2 cellular contexts compared by ENCODE assay signal in the genomic region with DNA sequence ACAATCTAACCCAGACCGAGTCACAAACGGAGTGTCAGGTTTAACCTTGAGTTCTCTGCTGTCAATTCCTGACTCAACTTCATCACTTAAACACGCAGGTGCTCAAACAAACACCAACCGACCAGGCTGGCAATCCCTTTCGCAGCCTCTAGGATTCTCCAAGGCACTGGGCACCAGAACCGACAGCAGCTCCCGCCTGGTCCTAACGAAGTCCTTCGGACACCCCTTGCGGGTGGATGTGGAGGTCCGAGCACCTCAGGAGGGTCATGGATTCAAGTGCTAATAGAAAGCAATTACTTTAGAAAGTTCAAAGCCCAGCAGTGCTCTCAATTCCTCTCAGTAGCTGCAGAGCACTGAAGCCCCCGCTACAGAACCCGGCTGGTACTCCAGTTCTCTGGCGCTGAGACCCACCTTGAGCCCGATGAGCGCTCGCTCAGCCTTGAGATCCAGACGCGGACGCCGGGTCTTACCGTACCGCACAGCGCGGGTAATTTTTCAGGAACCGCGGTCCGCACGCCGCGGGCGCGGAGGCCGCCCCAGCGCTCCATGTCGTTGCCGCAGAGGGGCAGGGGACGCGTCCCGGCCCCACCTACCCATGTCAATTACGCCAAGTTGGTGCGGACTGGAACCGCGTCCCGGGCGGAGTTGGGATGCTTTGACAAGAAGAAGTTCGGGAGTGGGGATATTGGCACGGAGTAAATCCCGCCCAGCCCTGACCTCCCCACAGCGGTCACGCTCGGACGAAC.
TF ChIP-seq lines count a peak whose summit lies in the region.

No MANE protein-coding gene starts in this region.

TF ChIP-seq in HCT116, 20 proteins besides CTCF, POLR2A, EP300 and RAD21:
- TF ChIP-seq EGR1 (IDR thresholded peaks at IDR 0.05; ENCODE audit: low read depth) (no peak), YY1 (IDR thresholded peaks at IDR 0.05; ENCODE audit: extremely low read depth, insufficient replicate concordance, low read depth, low read length) (peak; percentile 23), ZNF274 (IDR thresholded peaks at IDR 0.05; ENCODE audit: low read depth, low read length) (no peak), SIN3A (IDR thresholded peaks at IDR 0.05; ENCODE audit: low read depth) (no peak), SRF (IDR thresholded peaks at IDR 0.05; ENCODE audit: low read depth) (no peak), JUND (IDR thresholded peaks at IDR 0.05) (no peak), CBX3 (IDR thresholded peaks at IDR 0.05; ENCODE audit: low read depth) (no peak)
- TF ChIP-seq, protein P1, sequence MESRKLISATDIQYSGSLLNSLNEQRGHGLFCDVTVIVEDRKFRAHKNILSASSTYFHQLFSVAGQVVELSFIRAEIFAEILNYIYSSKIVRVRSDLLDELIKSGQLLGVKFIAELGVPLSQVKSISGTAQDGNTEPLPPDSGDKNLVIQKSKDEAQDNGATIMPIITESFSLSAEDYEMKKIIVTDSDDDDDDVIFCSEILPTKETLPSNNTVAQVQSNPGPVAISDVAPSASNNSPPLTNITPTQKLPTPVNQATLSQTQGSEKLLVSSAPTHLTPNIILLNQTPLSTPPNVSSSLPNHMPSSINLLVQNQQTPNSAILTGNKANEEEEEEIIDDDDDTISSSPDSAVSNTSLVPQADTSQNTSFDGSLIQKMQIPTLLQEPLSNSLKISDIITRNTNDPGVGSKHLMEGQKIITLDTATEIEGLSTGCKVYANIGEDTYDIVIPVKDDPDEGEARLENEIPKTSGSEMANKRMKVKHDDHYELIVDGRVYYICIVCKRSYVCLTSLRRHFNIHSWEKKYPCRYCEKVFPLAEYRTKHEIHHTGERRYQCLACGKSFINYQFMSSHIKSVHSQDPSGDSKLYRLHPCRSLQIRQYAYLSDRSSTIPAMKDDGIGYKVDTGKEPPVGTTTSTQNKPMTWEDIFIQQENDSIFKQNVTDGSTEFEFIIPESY (IDR thresholded peaks at IDR 0.05; ENCODE audit: extremely low read depth, insufficient replicate concordance, low read length) = no peak

TF ChIP-seq in GM12878, 131 proteins besides CTCF, POLR2A, EP300 and RAD21:
- TF ChIP-seq SMC3 (IDR thresholded peaks at IDR 0.05; ENCODE audit: borderline replicate concordance, low read length) (peak; percentile 23; the same call in 1 of the 2 replicates), NFIC (IDR thresholded peaks at IDR 0.05; ENCODE audit: low read depth, low read length) (no peak), RELA (IDR thresholded peaks at IDR 0.05; ENCODE audit: borderline replicate concordance, partially characterized antibody) (no peak), HDAC2 (IDR thresholded peaks at IDR 0.05) (no peak), TCF3 (IDR thresholded peaks at IDR 0.05; ENCODE audit: borderline replicate concordance, insufficient read depth, low read depth, low read length) (no peak), CBX5 (IDR thresholded peaks at IDR 0.05; ENCODE audit: low read depth) (0 out of 2 replicates have a peak, but pooled peaks have one; percentile 56), CHD1 (IDR thresholded peaks at IDR 0.05; ENCODE audit: low read depth, low read length) (peak; percentile 43; the same call in 1 of the 2 replicates), LARP7 (IDR thresholded peaks at IDR 0.05) (peak; percentile 55; the same call in 1 of the 2 replicates), PML (IDR thresholded peaks at IDR 0.05; ENCODE audit: low read length) (0 out of 2 replicates have a peak, but pooled peaks have one; percentile 8), BRCA1 (IDR thresholded peaks at IDR 0.05; ENCODE audit: low read depth, low read length) (no peak), KAT2A (conservative IDR thresholded peaks at IDR 0.05; ENCODE audit: control insufficient read depth, low read depth, low read length) (no peak), SMAD5 (IDR thresholded peaks at IDR 0.05; ENCODE audit: low read depth) (no peak), MXI1 (IDR thresholded peaks at IDR 0.05; ENCODE audit: low read depth, low read length) (no peak), SREBF2 (IDR thresholded peaks at IDR 0.05; ENCODE audit: low read length) (no peak), BHLHE40 (IDR thresholded peaks at IDR 0.05; ENCODE audit: borderline replicate concordance in 1 of 2, low read depth in 2 of 2, low read length in 1 of 2) (no peak), SMARCA5 (IDR thresholded peaks at IDR 0.05) (no peak), IKZF2 (IDR thresholded peaks at IDR 0.05) (no peak), SUZ12 (IDR thresholded peaks at IDR 0.05; ENCODE audit: unreplicated experiment) (no peak), JUNB (IDR thresholded peaks at IDR 0.05) (no peak), ZNF217 (IDR thresholded peaks at IDR 0.05) (no peak), FOXM1 (IDR thresholded peaks at IDR 0.05; ENCODE audit: low read depth, low read length) (no peak), GATAD2B (conservative IDR thresholded peaks at IDR 0.05; ENCODE audit: low read depth) (0 out of 2 replicates have a peak, but pooled peaks have one; percentile 19)
- TF ChIP-seq, protein P1 (IDR thresholded peaks at IDR 0.05) = no peak
- TF ChIP-seq, protein P2, sequence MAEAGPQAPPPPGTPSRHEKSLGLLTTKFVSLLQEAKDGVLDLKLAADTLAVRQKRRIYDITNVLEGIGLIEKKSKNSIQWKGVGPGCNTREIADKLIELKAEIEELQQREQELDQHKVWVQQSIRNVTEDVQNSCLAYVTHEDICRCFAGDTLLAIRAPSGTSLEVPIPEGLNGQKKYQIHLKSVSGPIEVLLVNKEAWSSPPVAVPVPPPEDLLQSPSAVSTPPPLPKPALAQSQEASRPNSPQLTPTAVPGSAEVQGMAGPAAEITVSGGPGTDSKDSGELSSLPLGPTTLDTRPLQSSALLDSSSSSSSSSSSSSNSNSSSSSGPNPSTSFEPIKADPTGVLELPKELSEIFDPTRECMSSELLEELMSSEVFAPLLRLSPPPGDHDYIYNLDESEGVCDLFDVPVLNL (IDR thresholded peaks at IDR 0.05; ENCODE audit: low read depth, low read length) = 0 out of 2 replicates have a peak, but pooled peaks have one; percentile 23
- TF ChIP-seq, protein P3, sequence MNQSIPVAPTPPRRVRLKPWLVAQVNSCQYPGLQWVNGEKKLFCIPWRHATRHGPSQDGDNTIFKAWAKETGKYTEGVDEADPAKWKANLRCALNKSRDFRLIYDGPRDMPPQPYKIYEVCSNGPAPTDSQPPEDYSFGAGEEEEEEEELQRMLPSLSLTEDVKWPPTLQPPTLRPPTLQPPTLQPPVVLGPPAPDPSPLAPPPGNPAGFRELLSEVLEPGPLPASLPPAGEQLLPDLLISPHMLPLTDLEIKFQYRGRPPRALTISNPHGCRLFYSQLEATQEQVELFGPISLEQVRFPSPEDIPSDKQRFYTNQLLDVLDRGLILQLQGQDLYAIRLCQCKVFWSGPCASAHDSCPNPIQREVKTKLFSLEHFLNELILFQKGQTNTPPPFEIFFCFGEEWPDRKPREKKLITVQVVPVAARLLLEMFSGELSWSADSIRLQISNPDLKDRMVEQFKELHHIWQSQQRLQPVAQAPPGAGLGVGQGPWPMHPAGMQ (IDR thresholded peaks at IDR 0.05; ENCODE audit: borderline replicate concordance) = no peak
- TF ChIP-seq, protein P4, sequence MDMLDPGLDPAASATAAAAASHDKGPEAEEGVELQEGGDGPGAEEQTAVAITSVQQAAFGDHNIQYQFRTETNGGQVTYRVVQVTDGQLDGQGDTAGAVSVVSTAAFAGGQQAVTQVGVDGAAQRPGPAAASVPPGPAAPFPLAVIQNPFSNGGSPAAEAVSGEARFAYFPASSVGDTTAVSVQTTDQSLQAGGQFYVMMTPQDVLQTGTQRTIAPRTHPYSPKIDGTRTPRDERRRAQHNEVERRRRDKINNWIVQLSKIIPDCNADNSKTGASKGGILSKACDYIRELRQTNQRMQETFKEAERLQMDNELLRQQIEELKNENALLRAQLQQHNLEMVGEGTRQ (IDR thresholded peaks at IDR 0.05; ENCODE audit: borderline replicate concordance, low read depth, low read length) = no peak
- TF ChIP-seq, protein P5, sequence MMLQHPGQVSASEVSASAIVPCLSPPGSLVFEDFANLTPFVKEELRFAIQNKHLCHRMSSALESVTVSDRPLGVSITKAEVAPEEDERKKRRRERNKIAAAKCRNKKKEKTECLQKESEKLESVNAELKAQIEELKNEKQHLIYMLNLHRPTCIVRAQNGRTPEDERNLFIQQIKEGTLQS (IDR thresholded peaks at IDR 0.05; ENCODE audit: borderline replicate concordance, extremely low read depth, low read depth, low read length) = no peak
